Comparison of ENCODE assay signal across 1 cellular context in the genomic region with DNA sequence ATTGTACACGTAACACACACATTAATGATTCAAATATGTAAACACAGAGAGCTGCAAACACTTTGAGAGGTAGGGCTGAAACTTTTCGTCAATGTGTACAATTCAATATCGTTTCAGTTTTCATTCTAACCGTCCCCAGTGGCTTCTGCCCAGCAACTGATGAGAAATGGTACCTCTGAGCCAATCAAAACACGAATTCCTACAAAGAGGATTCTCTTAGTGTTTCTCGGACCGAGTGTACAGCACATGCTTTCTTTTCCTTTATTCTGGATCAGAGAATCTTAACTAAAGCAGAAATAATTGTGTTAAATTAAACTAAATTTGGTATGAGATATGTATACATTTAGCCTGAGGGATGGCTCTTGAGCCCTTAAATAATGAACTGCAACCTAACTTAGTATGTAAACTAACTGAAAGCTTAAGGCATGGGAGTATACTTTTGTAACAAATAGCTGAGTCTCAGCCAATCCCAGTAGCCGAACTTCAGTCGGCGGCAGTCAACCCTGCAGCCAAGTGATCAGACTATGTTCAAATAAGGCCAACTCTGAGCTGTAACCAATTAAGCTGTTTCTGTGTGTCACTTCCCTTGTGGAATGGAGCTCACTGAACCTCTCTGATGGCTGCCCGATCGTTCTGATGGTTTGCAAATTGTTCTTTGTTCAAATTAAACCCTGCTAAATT.
TF ChIP-seq lines count a peak whose summit lies in the region.

No MANE protein-coding gene starts in this region.

TF ChIP-seq in HepG2, 621 proteins besides CTCF, POLR2A, EP300 and RAD21 (continued from another document and continues in another):
- TF ChIP-seq, protein P1, sequence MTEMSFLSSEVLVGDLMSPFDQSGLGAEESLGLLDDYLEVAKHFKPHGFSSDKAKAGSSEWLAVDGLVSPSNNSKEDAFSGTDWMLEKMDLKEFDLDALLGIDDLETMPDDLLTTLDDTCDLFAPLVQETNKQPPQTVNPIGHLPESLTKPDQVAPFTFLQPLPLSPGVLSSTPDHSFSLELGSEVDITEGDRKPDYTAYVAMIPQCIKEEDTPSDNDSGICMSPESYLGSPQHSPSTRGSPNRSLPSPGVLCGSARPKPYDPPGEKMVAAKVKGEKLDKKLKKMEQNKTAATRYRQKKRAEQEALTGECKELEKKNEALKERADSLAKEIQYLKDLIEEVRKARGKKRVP (CRISPR knock-in tag; IDR thresholded peaks at IDR 0.05), result 0 out of 4 replicates have a peak, but pooled peaks of 1 of the 2 experiments have one; percentile 28
- TF ChIP-seq MTA1 (CRISPR knock-in tag; IDR thresholded peaks at IDR 0.05; ENCODE audit: borderline replicate concordance) (no peak), MAFK (conservative IDR thresholded peaks at IDR 0.05 in 1 of 2, IDR thresholded peaks at IDR 0.05 in 1 of 2; ENCODE audit: low read length in 2 of 2) (no peak), XRCC5 (optimal IDR thresholded peaks at IDR 0.05; ENCODE audit: low read length) (peak; percentile 26), ZNF775 (CRISPR knock-in tag; IDR thresholded peaks at IDR 0.05; ENCODE audit: borderline replicate concordance) (no peak), SAFB2 (CRISPR knock-in tag; IDR thresholded peaks at IDR 0.05; ENCODE audit: borderline replicate concordance, low read depth) (peak; percentile 64; the same call in 1 of the 2 replicates), NR2F1 (CRISPR knock-in tag; IDR thresholded peaks at IDR 0.05) (no peak), MED1 (CRISPR knock-in tag; IDR thresholded peaks at IDR 0.05) (peak; percentile 72), KDM5A (IDR thresholded peaks at IDR 0.05; ENCODE audit: borderline replicate concordance, low read length) (peak; percentile 18; the same call in 1 of the 2 replicates), ZNF746 (CRISPR knock-in tag; IDR thresholded peaks at IDR 0.05) (no peak), ZNF235 (CRISPR knock-in tag; IDR thresholded peaks at IDR 0.05; ENCODE audit: borderline replicate concordance) (no peak), ZNF879 (CRISPR knock-in tag; IDR thresholded peaks at IDR 0.05) (no peak), SP1 (IDR thresholded peaks at IDR 0.05) (no peak), SP1 (CRISPR knock-in tag; IDR thresholded peaks at IDR 0.05) (no peak), ZBTB3 (CRISPR knock-in tag; IDR thresholded peaks at IDR 0.05; ENCODE audit: borderline replicate concordance, low read depth) (0 out of 2 replicates have a peak, but pooled peaks have one; percentile 51), HOXA5 (CRISPR knock-in tag; IDR thresholded peaks at IDR 0.05) (0 out of 2 replicates have a peak, but pooled peaks have one; percentile 17), ISX (CRISPR knock-in tag; conservative IDR thresholded peaks at IDR 0.05) (0 out of 2 replicates have a peak, but pooled peaks have one; percentile 72), CEBPG (CRISPR knock-in tag; IDR thresholded peaks at IDR 0.05) (0 out of 2 replicates have a peak, but pooled peaks have one; percentile 7), SIN3A (IDR thresholded peaks at IDR 0.05; ENCODE audit: borderline replicate concordance, low read depth, low read length) (no peak), NKX3-1 (CRISPR knock-in tag; IDR thresholded peaks at IDR 0.05) (peak; percentile 39; the same call in 1 of the 2 replicates), PRPF4 (IDR thresholded peaks at IDR 0.05; ENCODE audit: low read depth, low read length, poor library complexity, severe bottlenecking) (no peak), HMG20A (CRISPR knock-in tag; IDR thresholded peaks at IDR 0.05; ENCODE audit: borderline replicate concordance) (peak; percentile 30; the same call in 1 of the 2 replicates), ZNF644 (CRISPR knock-in tag; IDR thresholded peaks at IDR 0.05; ENCODE audit: low read depth) (0 out of 2 replicates have a peak, but pooled peaks have one; percentile 24), NFE2L1 (CRISPR knock-in tag; IDR thresholded peaks at IDR 0.05; ENCODE audit: borderline replicate concordance) (no peak), ASH2L (IDR thresholded peaks at IDR 0.05; ENCODE audit: insufficient read length, low read depth, low read length) (peak; percentile 70), ZNF557 (CRISPR knock-in tag; IDR thresholded peaks at IDR 0.05) (no peak), ZNF570 (CRISPR knock-in tag; IDR thresholded peaks at IDR 0.05; ENCODE audit: borderline replicate concordance) (no peak), POLR2G (IDR thresholded peaks at IDR 0.05; ENCODE audit: low read depth, low read length) (peak; percentile 80)
- TF ChIP-seq, protein P2, sequence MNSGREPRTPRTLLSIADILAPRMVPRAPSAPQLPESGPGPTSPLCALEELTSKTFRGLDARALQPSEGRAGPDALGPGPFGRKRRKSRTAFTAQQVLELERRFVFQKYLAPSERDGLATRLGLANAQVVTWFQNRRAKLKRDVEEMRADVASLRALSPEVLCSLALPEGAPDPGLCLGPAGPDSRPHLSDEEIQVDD (CRISPR knock-in tag; IDR thresholded peaks at IDR 0.05; ENCODE audit: borderline replicate concordance), result no peak
- TF ChIP-seq, protein P3, sequence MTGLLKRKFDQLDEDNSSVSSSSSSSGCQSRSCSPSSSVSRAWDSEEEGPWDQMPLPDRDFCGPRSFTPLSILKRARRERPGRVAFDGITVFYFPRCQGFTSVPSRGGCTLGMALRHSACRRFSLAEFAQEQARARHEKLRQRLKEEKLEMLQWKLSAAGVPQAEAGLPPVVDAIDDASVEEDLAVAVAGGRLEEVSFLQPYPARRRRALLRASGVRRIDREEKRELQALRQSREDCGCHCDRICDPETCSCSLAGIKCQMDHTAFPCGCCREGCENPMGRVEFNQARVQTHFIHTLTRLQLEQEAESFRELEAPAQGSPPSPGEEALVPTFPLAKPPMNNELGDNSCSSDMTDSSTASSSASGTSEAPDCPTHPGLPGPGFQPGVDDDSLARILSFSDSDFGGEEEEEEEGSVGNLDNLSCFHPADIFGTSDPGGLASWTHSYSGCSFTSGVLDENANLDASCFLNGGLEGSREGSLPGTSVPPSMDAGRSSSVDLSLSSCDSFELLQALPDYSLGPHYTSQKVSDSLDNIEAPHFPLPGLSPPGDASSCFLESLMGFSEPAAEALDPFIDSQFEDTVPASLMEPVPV (CRISPR knock-in tag; IDR thresholded peaks at IDR 0.05), result 0 out of 2 replicates have a peak, but pooled peaks have one; percentile 13
- TF ChIP-seq, protein P4, sequence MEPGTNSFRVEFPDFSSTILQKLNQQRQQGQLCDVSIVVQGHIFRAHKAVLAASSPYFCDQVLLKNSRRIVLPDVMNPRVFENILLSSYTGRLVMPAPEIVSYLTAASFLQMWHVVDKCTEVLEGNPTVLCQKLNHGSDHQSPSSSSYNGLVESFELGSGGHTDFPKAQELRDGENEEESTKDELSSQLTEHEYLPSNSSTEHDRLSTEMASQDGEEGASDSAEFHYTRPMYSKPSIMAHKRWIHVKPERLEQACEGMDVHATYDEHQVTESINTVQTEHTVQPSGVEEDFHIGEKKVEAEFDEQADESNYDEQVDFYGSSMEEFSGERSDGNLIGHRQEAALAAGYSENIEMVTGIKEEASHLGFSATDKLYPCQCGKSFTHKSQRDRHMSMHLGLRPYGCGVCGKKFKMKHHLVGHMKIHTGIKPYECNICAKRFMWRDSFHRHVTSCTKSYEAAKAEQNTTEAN (CRISPR knock-in tag; conservative IDR thresholded peaks at IDR 0.05), result peak; percentile 55; the same call in 1 of the 2 replicates
- TF ChIP-seq, protein P5, sequence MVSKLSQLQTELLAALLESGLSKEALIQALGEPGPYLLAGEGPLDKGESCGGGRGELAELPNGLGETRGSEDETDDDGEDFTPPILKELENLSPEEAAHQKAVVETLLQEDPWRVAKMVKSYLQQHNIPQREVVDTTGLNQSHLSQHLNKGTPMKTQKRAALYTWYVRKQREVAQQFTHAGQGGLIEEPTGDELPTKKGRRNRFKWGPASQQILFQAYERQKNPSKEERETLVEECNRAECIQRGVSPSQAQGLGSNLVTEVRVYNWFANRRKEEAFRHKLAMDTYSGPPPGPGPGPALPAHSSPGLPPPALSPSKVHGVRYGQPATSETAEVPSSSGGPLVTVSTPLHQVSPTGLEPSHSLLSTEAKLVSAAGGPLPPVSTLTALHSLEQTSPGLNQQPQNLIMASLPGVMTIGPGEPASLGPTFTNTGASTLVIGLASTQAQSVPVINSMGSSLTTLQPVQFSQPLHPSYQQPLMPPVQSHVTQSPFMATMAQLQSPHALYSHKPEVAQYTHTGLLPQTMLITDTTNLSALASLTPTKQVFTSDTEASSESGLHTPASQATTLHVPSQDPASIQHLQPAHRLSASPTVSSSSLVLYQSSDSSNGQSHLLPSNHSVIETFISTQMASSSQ (IDR thresholded peaks at IDR 0.05; ENCODE audit: low read depth), result 0 out of 2 replicates have a peak, but pooled peaks have one; percentile 22
- TF ChIP-seq, protein P5 (CRISPR knock-in tag; IDR thresholded peaks at IDR 0.05; ENCODE audit: borderline replicate concordance), result no peak
- TF ChIP-seq, protein P6, sequence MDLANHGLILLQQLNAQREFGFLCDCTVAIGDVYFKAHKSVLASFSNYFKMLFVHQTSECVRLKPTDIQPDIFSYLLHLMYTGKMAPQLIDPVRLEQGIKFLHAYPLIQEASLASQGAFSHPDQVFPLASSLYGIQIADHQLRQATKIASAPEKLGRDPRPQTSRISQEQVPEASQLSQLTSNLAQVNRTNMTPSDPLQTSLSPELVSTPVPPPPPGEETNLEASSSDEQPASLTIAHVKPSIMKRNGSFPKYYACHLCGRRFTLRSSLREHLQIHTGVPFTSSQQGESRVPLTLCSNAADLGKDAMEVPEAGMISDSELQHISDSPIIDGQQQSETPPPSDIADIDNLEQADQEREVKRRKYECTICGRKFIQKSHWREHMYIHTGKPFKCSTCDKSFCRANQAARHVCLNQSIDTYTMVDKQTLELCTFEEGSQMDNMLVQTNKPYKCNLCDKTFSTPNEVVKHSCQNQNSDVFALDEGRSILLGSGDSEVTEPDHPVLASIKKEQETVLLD (CRISPR knock-in tag; IDR thresholded peaks at IDR 0.05; ENCODE audit: low read depth), result no peak
- TF ChIP-seq, protein P7, sequence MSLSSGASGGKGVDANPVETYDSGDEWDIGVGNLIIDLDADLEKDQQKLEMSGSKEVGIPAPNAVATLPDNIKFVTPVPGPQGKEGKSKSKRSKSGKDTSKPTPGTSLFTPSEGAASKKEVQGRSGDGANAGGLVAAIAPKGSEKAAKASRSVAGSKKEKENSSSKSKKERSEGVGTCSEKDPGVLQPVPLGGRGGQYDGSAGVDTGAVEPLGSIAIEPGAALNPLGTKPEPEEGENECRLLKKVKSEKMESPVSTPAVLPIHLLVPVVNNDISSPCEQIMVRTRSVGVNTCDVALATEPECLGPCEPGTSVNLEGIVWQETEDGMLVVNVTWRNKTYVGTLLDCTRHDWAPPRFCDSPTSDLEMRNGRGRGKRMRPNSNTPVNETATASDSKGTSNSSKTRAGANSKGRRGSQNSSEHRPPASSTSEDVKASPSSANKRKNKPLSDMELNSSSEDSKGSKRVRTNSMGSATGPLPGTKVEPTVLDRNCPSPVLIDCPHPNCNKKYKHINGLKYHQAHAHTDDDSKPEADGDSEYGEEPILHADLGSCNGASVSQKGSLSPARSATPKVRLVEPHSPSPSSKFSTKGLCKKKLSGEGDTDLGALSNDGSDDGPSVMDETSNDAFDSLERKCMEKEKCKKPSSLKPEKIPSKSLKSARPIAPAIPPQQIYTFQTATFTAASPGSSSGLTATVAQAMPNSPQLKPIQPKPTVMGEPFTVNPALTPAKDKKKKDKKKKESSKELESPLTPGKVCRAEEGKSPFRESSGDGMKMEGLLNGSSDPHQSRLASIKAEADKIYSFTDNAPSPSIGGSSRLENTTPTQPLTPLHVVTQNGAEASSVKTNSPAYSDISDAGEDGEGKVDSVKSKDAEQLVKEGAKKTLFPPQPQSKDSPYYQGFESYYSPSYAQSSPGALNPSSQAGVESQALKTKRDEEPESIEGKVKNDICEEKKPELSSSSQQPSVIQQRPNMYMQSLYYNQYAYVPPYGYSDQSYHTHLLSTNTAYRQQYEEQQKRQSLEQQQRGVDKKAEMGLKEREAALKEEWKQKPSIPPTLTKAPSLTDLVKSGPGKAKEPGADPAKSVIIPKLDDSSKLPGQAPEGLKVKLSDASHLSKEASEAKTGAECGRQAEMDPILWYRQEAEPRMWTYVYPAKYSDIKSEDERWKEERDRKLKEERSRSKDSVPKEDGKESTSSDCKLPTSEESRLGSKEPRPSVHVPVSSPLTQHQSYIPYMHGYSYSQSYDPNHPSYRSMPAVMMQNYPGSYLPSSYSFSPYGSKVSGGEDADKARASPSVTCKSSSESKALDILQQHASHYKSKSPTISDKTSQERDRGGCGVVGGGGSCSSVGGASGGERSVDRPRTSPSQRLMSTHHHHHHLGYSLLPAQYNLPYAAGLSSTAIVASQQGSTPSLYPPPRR (CRISPR knock-in tag; IDR thresholded peaks at IDR 0.05; ENCODE audit: borderline replicate concordance), result no peak
- TF ChIP-seq, protein P8, sequence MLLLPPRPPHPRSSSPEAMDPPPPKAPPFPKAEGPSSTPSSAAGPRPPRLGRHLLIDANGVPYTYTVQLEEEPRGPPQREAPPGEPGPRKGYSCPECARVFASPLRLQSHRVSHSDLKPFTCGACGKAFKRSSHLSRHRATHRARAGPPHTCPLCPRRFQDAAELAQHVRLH (CRISPR knock-in tag; IDR thresholded peaks at IDR 0.05; ENCODE audit: borderline replicate concordance, low read depth), result no peak
- TF ChIP-seq, protein P9, sequence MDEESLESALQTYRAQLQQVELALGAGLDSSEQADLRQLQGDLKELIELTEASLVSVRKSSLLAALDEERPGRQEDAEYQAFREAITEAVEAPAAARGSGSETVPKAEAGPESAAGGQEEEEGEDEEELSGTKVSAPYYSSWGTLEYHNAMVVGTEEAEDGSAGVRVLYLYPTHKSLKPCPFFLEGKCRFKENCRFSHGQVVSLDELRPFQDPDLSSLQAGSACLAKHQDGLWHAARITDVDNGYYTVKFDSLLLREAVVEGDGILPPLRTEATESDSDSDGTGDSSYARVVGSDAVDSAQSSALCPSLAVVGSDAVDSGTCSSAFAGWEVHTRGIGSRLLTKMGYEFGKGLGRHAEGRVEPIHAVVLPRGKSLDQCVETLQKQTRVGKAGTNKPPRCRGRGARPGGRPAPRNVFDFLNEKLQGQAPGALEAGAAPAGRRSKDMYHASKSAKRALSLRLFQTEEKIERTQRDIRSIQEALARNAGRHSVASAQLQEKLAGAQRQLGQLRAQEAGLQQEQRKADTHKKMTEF (CRISPR knock-in tag; IDR thresholded peaks at IDR 0.05), result no peak; the same call in 1 of the 2 replicates
